11 cellular contexts compared by ENCODE assay signal in the genomic region with DNA sequence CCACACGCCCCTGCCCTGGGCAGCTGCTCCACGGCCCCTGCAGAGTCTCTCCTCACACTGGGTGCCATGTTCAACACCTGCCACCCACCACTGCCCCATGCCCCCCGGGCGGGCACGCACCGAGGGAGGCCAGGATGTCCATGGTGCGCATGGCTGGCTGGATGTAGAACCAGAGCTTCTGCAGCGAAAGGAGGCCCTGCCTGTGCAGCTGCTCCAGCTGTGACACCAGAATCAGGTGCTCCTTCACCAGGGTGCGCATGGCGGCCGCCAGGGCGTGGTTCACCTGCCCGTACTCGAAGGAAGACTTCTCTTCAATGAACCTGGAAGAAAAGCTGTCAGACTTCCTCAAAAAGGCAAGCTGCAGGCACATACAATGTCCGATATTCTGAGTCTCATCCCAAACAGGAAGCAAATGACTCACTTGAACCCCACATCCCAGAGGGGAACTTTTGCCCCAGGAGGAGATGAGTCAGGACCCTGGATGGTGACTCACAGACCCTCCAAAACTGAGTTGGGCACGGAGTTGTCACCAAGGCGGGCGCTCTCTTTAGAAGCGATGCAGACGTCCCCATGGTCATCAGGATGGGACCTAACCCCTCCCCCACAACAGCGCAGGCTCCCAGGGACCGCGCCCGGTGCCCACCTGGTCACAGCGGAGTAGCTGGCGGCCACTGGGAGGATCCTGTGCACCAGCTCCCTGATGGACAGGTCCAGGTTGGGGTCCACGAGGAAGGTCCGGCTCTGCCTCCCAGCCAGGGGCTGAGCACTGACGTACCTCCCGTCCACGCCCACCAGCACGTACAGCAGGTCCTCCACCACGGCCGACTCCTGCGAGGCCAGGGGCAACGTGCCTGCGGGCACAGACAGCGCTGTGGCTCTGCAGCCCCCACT. TPM values are rescaled to one million over a fixed set of nuclear protein-coding genes. Genes with fewer than 3 reads are reported as not detected.
A peak's percentile ranks its signal among the peaks of the same experiment; 100 is the strongest.
DNase-seq lines count a peak whose midpoint lies in the region; ATAC-seq and TF ChIP-seq lines count a peak whose summit lies in the region.
"Had no signal": no experiment of that assay in that cellular context is flagged by ENCODE, and none has a peak within 500 bp of the region (broad histone marks: within the 10 kb centered on the region; RNA-seq: fewer than 3 reads in every experiment).

No MANE protein-coding gene starts in this region.

- peaks cover 19% of the 10 kb centered on the region; the same call in 1 of the 2 replicates for H3F3A ChIP-seq in PC-9 (ENCODE audit: insufficient read depth, low read depth)

- POLR2A ChIA-PET in PC-9 (lab: Charles Lee; ENCODE audit: unreplicated experiment) = interaction anchor here (0.7 kb wide), 1 partner anchor 385 kb away, joined by 3 read pairs; no protein-coding TSS in a partner anchor

- H3K36me3 ChIP-seq in PC-9 (ENCODE audit: low read depth) = no peaks in the 10 kb centered on the region

- no peaks in the 10 kb centered on the region for H4K20me1 ChIP-seq in PC-9 (ENCODE audit: insufficient read depth)

- H3K27ac ChIP-seq in PC-9 = peak overlapping the region; percentile 72
- H3K27ac ChIP-seq: right atrium auricular region had no signal

- ATAC-seq in GM21515 (IDR thresholded peaks at IDR 0.05; ENCODE audit: unreplicated experiment) = no peak
- ATAC-seq: stimulated activated memory B cell treated with anti-CD40 and anti-IgM and Interleukin-4, amounts not matched to agents 10 μg/mL and 1 μg/mL and 100 μg/mL, for 72 hours had no signal

- intact Hi-C loops in PC-9 (cut with micrococcal nuclease; ENCODE audit: unreplicated experiment) = loop anchor here (1.0 kb wide), 1 partner anchor 14 kb away; no protein-coding TSS in a partner anchor

- no peaks in the 10 kb centered on the region for H3K79me2 ChIP-seq in PC-9 (ENCODE audit: low read depth)

- no peaks in the 10 kb centered on the region for H3K9me2 ChIP-seq in PC-9 (ENCODE audit: insufficient read depth)

- H3K4me1 ChIP-seq in PC-9 (replicated peaks; ENCODE audit: insufficient read depth) = peaks cover 22% of the 10 kb centered on the region
- H3K4me1 ChIP-seq: right atrium auricular region had no signal

- H3K4me2 ChIP-seq in PC-9 = peak overlapping the region; percentile 49

- no peak overlapping the region; the same call in 1 of the 2 replicates for H3K4me3 ChIP-seq in PC-9
- H3K4me3 ChIP-seq: right atrium auricular region had no signal

- DNase-seq in GM10266 (ENCODE audit: extremely low spot score) = peak; percentile 27
- peak; percentile 66 to 73 for DNase-seq in PC-9
- peak; percentile 28 for DNase-seq in epidermal melanocyte (ENCODE audit: insufficient read length, low spot score)
- peak; percentile 46 for DNase-seq in renal cortical epithelial cell (ENCODE audit: low read depth)
- DNase-seq in ecto neural progenitor cell (ENCODE audit: low spot score) = no peak
- no peak for DNase-seq in DMS79 treated with DMSO at 0.1 percent for 48 hours (lab: John Stamatoyannopoulos, UW)
- DNase-seq: caudate nucleus, islet precursor cell had no signal

- no peaks in the 10 kb centered on the region for H3K9me3 ChIP-seq in PC-9 (ENCODE audit: insufficient read depth, low read depth)
- H3K9me3 ChIP-seq: right atrium auricular region had no signal

- H3K27me3 ChIP-seq in PC-9 (ENCODE audit: insufficient read depth, low read depth) = no peaks in the 10 kb centered on the region
- H3K27me3 ChIP-seq: right atrium auricular region had no signal

- H2AFZ ChIP-seq in PC-9 = no peak overlapping the region

- no TSS peak for BruUV-seq in PC-9 (replicated peaks; lab: Mats Ljungman, UMichigan)

- CTCF ChIA-PET in PC-9 (lab: Charles Lee) = interaction anchor here (0.7 to 0.8 kb wide), 2 partner anchors 14 to 36 kb away, joined by 3 read pairs; no protein-coding TSS in a partner anchor

- TF ChIP-seq CTCF in GM10266 (IDR thresholded peaks at IDR 0.05; ENCODE audit: control insufficient read depth, insufficient read depth, low read depth, missing control alignments) (no peak), PC-9 (conservative IDR thresholded peaks at IDR 0.05) (no peak)

RNA-seq across cellular contexts. Expression of gene TUBGCP2, which starts 15.5 kb away (rescaled TPM):
- total RNA-seq in PC-9 (2021) = 40.7 and 52.8 TPM in 2 replicates
- 76.0 and 77.1 TPM in 2 replicates for total RNA-seq in renal cortical epithelial cell

RNA-seq across cellular contexts. Expression of gene ZNF511, which starts 15.6 kb away (rescaled TPM):
- 40.1 and 44.7 TPM in 2 replicates for total RNA-seq in PC-9 (2021)
- total RNA-seq in renal cortical epithelial cell = 14.6 and 38.6 TPM in 2 replicates

RNA-seq across cellular contexts. Expression of gene ADAM8, which starts 16.5 kb away (rescaled TPM):
- total RNA-seq in PC-9 (2021) = 18.3 and 31.5 TPM in 2 replicates
- 1.6 and 15.8 TPM in 2 replicates for total RNA-seq in renal cortical epithelial cell

RNA-seq across cellular contexts. Expression of gene CALY, which starts 43.5 kb away (rescaled TPM):
- total RNA-seq in PC-9 (2021) = not detected in 2 replicates
- not detected in 2 replicates for total RNA-seq in renal cortical epithelial cell

RNA-seq across cellular contexts. Expression of gene PRAP1, which starts 54.0 kb away (rescaled TPM):
- total RNA-seq in PC-9 (2021) (not detected in 2 replicates), renal cortical epithelial cell (not detected in 2 replicates)
- total RNA-seq: right atrium auricular region had no signal

Comparison
In these comparisons a context has a peak if more than half of its experiments do, and no peak if none do; other contexts are left out.
1. DNase-seq: peak in GM10266 (single experiment), PC-9 (2 of 2), epidermal melanocyte (single experiment) and renal cortical epithelial cell (single experiment); none in ecto neural progenitor cell (single experiment) and DMS79 treated with DMSO at 0.1 percent for 48 hours (single experiment).